In genomic region chr20:20710443-20710842, GRCh38 we compare ENCODE assay signal across 1 cellular context.
TF ChIP-seq lines count a peak whose summit lies in the region.

No MANE protein-coding gene starts in this region.

TF ChIP-seq in GM23338, 12 proteins besides CTCF, POLR2A, EP300 and RAD21 (continued from another document):
- no peak for TF ChIP-seq ZNF462 (CRISPR knock-in tag; IDR thresholded peaks at IDR 0.05)
- no peak for TF ChIP-seq ZNF331 (CRISPR knock-in tag; IDR thresholded peaks at IDR 0.05; ENCODE audit: low read depth)
- TF ChIP-seq ZNF114 (CRISPR knock-in tag; IDR thresholded peaks at IDR 0.05): no peak
- no peak for TF ChIP-seq JUNB (IDR thresholded peaks at IDR 0.05; ENCODE audit: unreplicated experiment)
- no peak for TF ChIP-seq NANOG (IDR thresholded peaks at IDR 0.05; ENCODE audit: borderline replicate concordance)
